ENCODE assay signal across 2 cellular contexts in genomic region chr5:37836173-37837100, GRCh38.
TF ChIP-seq lines count a peak whose summit lies in the region.

No MANE protein-coding gene starts in this region.

TF ChIP-seq in IMR-90, 13 proteins besides CTCF, POLR2A, EP300 and RAD21:
- TF ChIP-seq MAFK (IDR thresholded peaks at IDR 0.05; ENCODE audit: low read depth, low read length) (no peak), RCOR1 (IDR thresholded peaks at IDR 0.05; ENCODE audit: insufficient replicate concordance, low read length) (no peak), ELK1 (IDR thresholded peaks at IDR 0.05; ENCODE audit: borderline replicate concordance, low read depth, low read length) (no peak), FOS (IDR thresholded peaks at IDR 0.05; ENCODE audit: low read depth, low read length) (no peak), SMC3 (IDR thresholded peaks at IDR 0.05; ENCODE audit: low read depth, low read length) (no peak), CHD1 (IDR thresholded peaks at IDR 0.05; ENCODE audit: low read depth, low read length) (no peak), RFX5 (IDR thresholded peaks at IDR 0.05; ENCODE audit: low read depth, low read length) (no peak), MXI1 (IDR thresholded peaks at IDR 0.05; ENCODE audit: borderline replicate concordance, low read depth, low read length) (no peak), MAZ (IDR thresholded peaks at IDR 0.05; ENCODE audit: borderline replicate concordance, low read depth, low read length) (no peak), NFE2L2 (IDR thresholded peaks at IDR 0.05; ENCODE audit: low read depth, low read length) (no peak), BHLHE40 (IDR thresholded peaks at IDR 0.05; ENCODE audit: low read depth, low read length) (no peak), CEBPB (IDR thresholded peaks at IDR 0.05; ENCODE audit: low read depth, low read length) (no peak)
- TF ChIP-seq, protein P1, sequence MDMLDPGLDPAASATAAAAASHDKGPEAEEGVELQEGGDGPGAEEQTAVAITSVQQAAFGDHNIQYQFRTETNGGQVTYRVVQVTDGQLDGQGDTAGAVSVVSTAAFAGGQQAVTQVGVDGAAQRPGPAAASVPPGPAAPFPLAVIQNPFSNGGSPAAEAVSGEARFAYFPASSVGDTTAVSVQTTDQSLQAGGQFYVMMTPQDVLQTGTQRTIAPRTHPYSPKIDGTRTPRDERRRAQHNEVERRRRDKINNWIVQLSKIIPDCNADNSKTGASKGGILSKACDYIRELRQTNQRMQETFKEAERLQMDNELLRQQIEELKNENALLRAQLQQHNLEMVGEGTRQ (IDR thresholded peaks at IDR 0.05; ENCODE audit: low read depth, low read length), result no peak

TF ChIP-seq in H1, 55 proteins besides CTCF, POLR2A, EP300 and RAD21:
- TF ChIP-seq KDM1A (IDR thresholded peaks at IDR 0.05; ENCODE audit: borderline replicate concordance, low read length) (no peak), CHD1 (IDR thresholded peaks at IDR 0.05; ENCODE audit: low read depth, low read length) (no peak), EZH2 (IDR thresholded peaks at IDR 0.05; ENCODE audit: low read depth, low read length, severe bottlenecking) (peak; percentile 90), KDM4A (IDR thresholded peaks at IDR 0.05; ENCODE audit: low read depth, low read length, severe bottlenecking) (peak; percentile 14), CREB1 (IDR thresholded peaks at IDR 0.05) (peak; percentile 40; the same call in 1 of the 2 replicates), MAX (IDR thresholded peaks at IDR 0.05) (peak; percentile 94), E2F6 (IDR thresholded peaks at IDR 0.05) (peak; percentile 88), SP4 (IDR thresholded peaks at IDR 0.05; ENCODE audit: low read length) (no peak), SUZ12 (IDR thresholded peaks at IDR 0.05; ENCODE audit: low read length) (peak; percentile 83; the same call in 1 of the 2 replicates), SAP30 (IDR thresholded peaks at IDR 0.05; ENCODE audit: insufficient read depth, insufficient replicate concordance, low read length) (no peak), RXRA (IDR thresholded peaks at IDR 0.05; ENCODE audit: insufficient read depth, low read depth, low read length) (no peak), TAF1 (IDR thresholded peaks at IDR 0.05; ENCODE audit: low read depth, low read length) (no peak), HDAC2 (IDR thresholded peaks at IDR 0.05; ENCODE audit: borderline replicate concordance in 1 of 2, low read depth in 2 of 2, low read length in 2 of 2) (no peak), PHF8 (conservative IDR thresholded peaks at IDR 0.05; ENCODE audit: low read depth, low read length) (no peak), ASH2L (IDR thresholded peaks at IDR 0.05; ENCODE audit: low read length) (peak; percentile 41), TBP (IDR thresholded peaks at IDR 0.05; ENCODE audit: low read depth, low read length) (no peak), YY1 (IDR thresholded peaks at IDR 0.05; ENCODE audit: low read depth, low read length) (peak; percentile 83)
- TF ChIP-seq, protein P2, sequence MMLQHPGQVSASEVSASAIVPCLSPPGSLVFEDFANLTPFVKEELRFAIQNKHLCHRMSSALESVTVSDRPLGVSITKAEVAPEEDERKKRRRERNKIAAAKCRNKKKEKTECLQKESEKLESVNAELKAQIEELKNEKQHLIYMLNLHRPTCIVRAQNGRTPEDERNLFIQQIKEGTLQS (IDR thresholded peaks at IDR 0.05; ENCODE audit: insufficient read depth, low read depth, low read length), result no peak
